In genomic region chr4:141971854-141972253, GRCh38 we compare ENCODE assay signal across 21 cellular contexts.
"Had no signal": no experiment of that assay in that cellular context is flagged by ENCODE, and none has a peak within 500 bp of the region (broad histone marks: within the 10 kb centered on the region; RNA-seq: fewer than 3 reads in every experiment).

No MANE protein-coding gene starts in this region.

- H3K4me1 ChIP-seq: left ventricle myocardium inferior, prostate gland, right atrium auricular region, spleen, vagina had no signal

- H3K9me3 Mint-ChIP-seq: type B pancreatic cell had no signal

- H3K36me3 ChIP-seq: cardiac muscle cell, left ventricle myocardium inferior, neutrophil, ovary, prostate gland, right atrium auricular region, spleen, thoracic aorta, vagina had no signal

- H3K27me3 ChIP-seq: cardiac muscle cell, neutrophil, ovary, right atrium auricular region, spleen, vagina had no signal

- H3K4me3 ChIP-seq: cardiac muscle cell, left ventricle myocardium inferior, ovary, prostate gland, right atrium auricular region, spleen, thoracic aorta, vagina had no signal

- H3K9me3 ChIP-seq: neutrophil, ovary, prostate gland, thoracic aorta, vagina had no signal

- H3K4me1 Mint-ChIP-seq: activated naive CD4-positive, alpha-beta T cell treated with anti-CD3 and anti-CD28 coated beads, Interleukin-2, amount 10 ng/mL, durations not matched to agents 7 days and 5 days had no signal

- DNase-seq: activated CD4-positive, alpha-beta T cell treated with anti-CD3 and anti-CD28 coated beads for 1 hour; activated effector memory CD4-positive, alpha-beta T cell treated with anti-CD3 and anti-CD28 coated beads, Interleukin-2, amount 50 U/mL, for 16 hours; activated naive CD4-positive, alpha-beta T cell treated with anti-CD3 and anti-CD28 coated beads, Interleukin-2, amount 10 ng/mL, durations not matched to agents 7 days and 5 days; cortex of kidney; effector CD4-positive, alpha-beta T cell; hypothalamus; left ventricle myocardium inferior; midbrain; ovary; spleen; stimulated activated CD4-positive, alpha-beta T cell treated with anti-CD3 and anti-CD28 coated beads, Interleukin-4, amount 100 ng/mL, for 24 hours; stimulated activated naive CD4-positive, alpha-beta T cell treated with Interleukin-2 at 50 U/mL for 16 hours had no signal

- H3K36me3 Mint-ChIP-seq: activated naive CD4-positive, alpha-beta T cell treated with anti-CD3 and anti-CD28 coated beads, Interleukin-2, amount 10 ng/mL, durations not matched to agents 7 days and 5 days; type B pancreatic cell had no signal

- H3K27ac Mint-ChIP-seq: activated naive CD4-positive, alpha-beta T cell treated with anti-CD3 and anti-CD28 coated beads, Interleukin-2, amount 10 ng/mL, durations not matched to agents 7 days and 5 days; nephron; type B pancreatic cell had no signal

- H3K27ac ChIP-seq: cardiac muscle cell, left ventricle myocardium inferior, neutrophil, ovary, prostate gland, right atrium auricular region, spleen, thoracic aorta, vagina had no signal

- ATAC-seq: esophagus mucosa had no signal

- H3K27me3 Mint-ChIP-seq: activated naive CD4-positive, alpha-beta T cell treated with anti-CD3 and anti-CD28 coated beads, Interleukin-2, amount 10 ng/mL, durations not matched to agents 7 days and 5 days; type B pancreatic cell had no signal

- H3K4me3 Mint-ChIP-seq: activated naive CD4-positive, alpha-beta T cell treated with anti-CD3 and anti-CD28 coated beads, Interleukin-2, amount 10 ng/mL, durations not matched to agents 7 days and 5 days; nephron; type B pancreatic cell had no signal
